6 cellular contexts compared by ENCODE assay signal in the genomic region with DNA sequence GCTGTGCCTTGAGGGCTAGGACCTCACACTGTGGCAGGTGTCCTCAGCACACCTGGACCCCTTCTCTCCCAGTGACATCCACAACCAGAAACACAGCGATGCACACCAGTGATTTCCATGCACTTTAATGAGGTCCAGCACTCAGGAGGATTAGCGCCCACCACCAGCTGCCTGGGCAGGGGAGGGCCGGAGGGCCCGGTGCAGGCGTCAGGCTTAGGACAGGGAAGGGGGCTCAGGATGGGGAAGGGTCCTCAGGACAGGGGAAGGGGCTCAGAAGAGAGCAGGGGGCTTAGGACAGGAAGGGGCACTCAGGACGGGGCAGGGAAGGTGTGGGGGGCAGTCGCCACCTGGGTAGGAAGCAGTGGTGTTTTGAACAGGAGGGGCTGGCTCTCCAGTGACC. TPM values are rescaled to one million over a fixed set of nuclear protein-coding genes. Genes with fewer than 3 reads are reported as not detected.
"Had no signal": no experiment of that assay in that cellular context is flagged by ENCODE, and none has a peak within 500 bp of the region (broad histone marks: within the 10 kb centered on the region; RNA-seq: fewer than 3 reads in every experiment).

No MANE protein-coding gene starts in this region.

RNA-seq across cellular contexts. Expression of gene TPSB2, which starts 1.8 kb away (rescaled TPM):
- total RNA-seq: GM23338, H1, H9, HepG2, HT-29 had no signal
- polyA plus RNA-seq: HepG2, IgD-negative memory B cell had no signal

RNA-seq across cellular contexts. Expression of gene TPSG1, which starts 3.2 kb away (rescaled TPM):
- total RNA-seq: GM23338, H1, H9, HepG2 had no signal
- polyA plus RNA-seq: H1, HepG2, IgD-negative memory B cell had no signal

RNA-seq across cellular contexts. Expression of gene TPSAB1, which starts 12.3 kb away (rescaled TPM):
- total RNA-seq: GM23338, H1, H9, HepG2, HT-29 had no signal
- polyA plus RNA-seq: GM23338, IgD-negative memory B cell had no signal

RNA-seq across cellular contexts. Expression of gene TPSD1, which starts 27.6 kb away (rescaled TPM):
- total RNA-seq: H1, H9, HepG2, HT-29 had no signal
- polyA plus RNA-seq: GM23338, HepG2, IgD-negative memory B cell had no signal
